ENCODE assay signal across 20 cellular contexts in the genomic region with DNA sequence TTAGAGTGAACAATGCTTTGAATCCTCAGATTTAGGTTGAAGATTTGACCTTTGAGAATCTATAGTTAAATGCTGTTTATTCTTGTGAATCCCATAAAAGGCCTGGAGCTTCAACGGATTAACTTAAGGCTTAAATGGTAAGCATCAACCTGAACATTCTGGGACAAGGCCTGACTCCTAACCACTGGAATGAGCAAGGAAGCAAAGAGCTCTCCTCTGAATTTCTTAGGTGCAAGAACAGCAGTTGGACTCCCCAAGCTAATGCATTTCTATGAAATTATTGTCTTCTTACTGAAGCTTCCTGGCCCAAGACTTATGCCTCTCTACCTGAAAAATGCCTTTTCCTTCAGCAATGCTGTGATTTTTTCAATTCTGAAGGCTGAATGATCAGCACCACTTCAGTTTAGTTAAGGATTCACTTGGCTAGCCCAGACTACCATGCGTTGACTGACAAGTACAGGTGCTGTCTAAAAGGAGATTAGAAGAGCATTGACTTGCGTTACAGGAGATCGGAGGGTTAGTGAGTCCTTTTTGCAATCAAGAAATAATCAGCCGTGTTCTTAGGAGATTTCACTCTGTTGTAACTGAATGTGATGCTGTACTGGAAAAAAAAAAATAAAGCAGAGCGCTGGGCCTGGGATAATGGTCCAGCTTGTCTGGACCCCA.
"Had no signal": no experiment of that assay in that cellular context is flagged by ENCODE, and none has a peak within 500 bp of the region (broad histone marks: within the 10 kb centered on the region; RNA-seq: fewer than 3 reads in every experiment).

No MANE protein-coding gene starts in this region.

- H3K9me3 ChIP-seq: breast epithelium had no signal

- H3K4me3 ChIP-seq: breast epithelium, SK-N-MC had no signal

- DNase-seq: activated CD4-positive, alpha-beta memory T cell treated with anti-CD3 and anti-CD28 coated beads, Interleukin-2, amount 10 ng/mL, durations not matched to agents 7 days and 5 days; activated CD4-positive, alpha-beta T cell treated with anti-CD3 and anti-CD28 coated beads for 36 hours; activated CD4-positive, alpha-beta T cell treated with anti-CD3 and anti-CD28 coated beads, Interleukin-2, amount 50 U/mL, for 1 hour; activated gamma-delta T cell treated with Interleukin-2 at 50 U/mL for 16 hours; activated naive CD4-positive, alpha-beta T cell treated with anti-CD3 and anti-CD28 coated beads, Interleukin-2, amount 10 ng/mL, durations not matched to agents 7 days and 5 days; activated naive CD8-positive, alpha-beta T cell treated with anti-CD3 and anti-CD28 coated beads for 36 hours; activated T-cell treated with anti-CD3 and anti-CD28 coated beads, Interleukin-2, amount 50 U/mL, for 72 hours; central memory CD4-positive, alpha-beta T cell; KG1; NCI-H1092; NCI-H1930; NCI-H345; NCI-H510A; NCI-H526 treated with DMSO at 0.1 percent for 48 hours; SIG-M5; T-cell; T-helper 2 cell had no signal

- H3K27me3 ChIP-seq: breast epithelium had no signal

- H3K4me1 ChIP-seq: breast epithelium had no signal

- ATAC-seq: activated CD4-positive, alpha-beta T cell treated with anti-CD3 and anti-CD28 coated beads for 36 hours; activated T-cell treated with anti-CD3 and anti-CD28 coated beads, Interleukin-2, amount 50 U/mL, for 72 hours; T-cell had no signal

- H3K36me3 ChIP-seq: breast epithelium had no signal

- H3K27ac ChIP-seq: breast epithelium, SK-N-MC, VCaP had no signal
